Comparison of ENCODE assay signal across 8 cellular contexts in the genomic region with DNA sequence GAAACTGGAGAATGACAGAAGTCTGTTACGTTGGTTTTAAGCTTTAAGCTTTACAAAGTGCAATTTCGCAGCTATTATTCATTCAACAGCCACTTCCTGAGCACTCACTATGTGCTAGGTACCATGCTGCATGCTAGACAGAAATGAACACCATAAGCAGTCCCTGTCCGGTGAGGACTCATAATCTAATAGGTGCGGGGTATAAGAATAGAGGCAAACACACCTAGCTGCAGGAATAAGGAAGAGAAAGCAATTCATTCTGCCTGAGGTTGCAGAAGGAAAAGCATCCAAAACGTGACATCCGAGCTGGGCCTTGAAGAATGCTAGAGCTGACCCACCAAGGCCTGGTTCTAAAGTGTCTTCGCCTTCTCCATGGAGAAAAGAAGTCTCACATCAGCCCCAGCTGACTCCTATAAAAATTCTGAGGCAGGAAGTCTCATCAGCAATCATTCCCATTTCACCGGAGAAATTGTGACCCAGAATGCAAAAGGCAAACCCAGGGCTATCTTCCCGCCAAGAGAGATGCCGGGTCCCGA. TPM values are rescaled to one million over a fixed set of nuclear protein-coding genes. Genes with fewer than 3 reads are reported as not detected.
DNase-seq lines count a peak whose midpoint lies in the region; ATAC-seq, FAIRE-seq and TF ChIP-seq lines count a peak whose summit lies in the region.

No MANE protein-coding gene starts in this region.

- H3K4me3 ChIP-seq in bronchial epithelial cell (ENCODE audit: low read depth, low read length) (peak overlapping the region; percentile 78), mucosa of descending colon (peak overlapping the region; percentile 71)

- no peaks in the 10 kb centered on the region for H3K27me3 ChIP-seq in bronchial epithelial cell (ENCODE audit: control insufficient read depth, insufficient read depth, low read length)

- peaks cover 32% of the 10 kb centered on the region for H3K4me1 ChIP-seq in mucosa of descending colon (ENCODE audit: low read depth)

- DNase-seq in Caki2 (ENCODE audit: low read depth): peak; percentile 12
- peak; percentile 14 for DNase-seq in LHCN-M2 (ENCODE audit: low read depth)
- peak; percentile 24 for DNase-seq in bronchial epithelial cell (ENCODE audit: low read depth)
- DNase-seq in mucosa of descending colon: no peak
- no peak for DNase-seq in GM19239 (ENCODE audit: insufficient read length, low spot score)
- DNase-seq in NCI-H1436 treated with DMSO at 0.1 percent for 48 hours (lab: John Stamatoyannopoulos, UW): no peak
- DNase-seq in NCI-H1930 (lab: John Stamatoyannopoulos, UW): no peak
- no peak for DNase-seq in COR-L47 (lab: John Stamatoyannopoulos, UW)

- H3K9me3 ChIP-seq in mucosa of descending colon: no peaks in the 10 kb centered on the region

- in situ Hi-C loops in Caki2 (cut with HindIII; ENCODE audit: low pct_unique_long_range_greater_than_20kb, low sequenced_read_pairs): no loop called here

- H3K36me3 ChIP-seq in bronchial epithelial cell (ENCODE audit: control insufficient read depth, insufficient read depth, low read length): no peaks in the 10 kb centered on the region
- no peaks in the 10 kb centered on the region for H3K36me3 ChIP-seq in mucosa of descending colon (ENCODE audit: low read depth)

- ATAC-seq in mucosa of descending colon: peak; percentile 1

- FAIRE-seq in bronchial epithelial cell (lab: Jason Lieb, UNC) (no peak), GM19239 (lab: Jason Lieb, UNC) (no peak)

- TF ChIP-seq CTCF in bronchial epithelial cell (IDR thresholded peaks at IDR 0.05; ENCODE audit: insufficient read depth, low read length, severe bottlenecking) (no peak), mucosa of descending colon (IDR thresholded peaks at IDR 0.05) (no peak)

- intact Hi-C loops in mucosa of descending colon (cut with DNase I, micrococcal nuclease): loop anchor here in 1 of 2 donors (5.0 kb wide), 1 partner anchor 57 kb away; the partner anchor contains the start of genes CDC26 and PRPF4

RNA-seq across cellular contexts. Expression of gene FKBP15, which starts 0.5 kb away (rescaled TPM):
- 5.3 and 7.7 TPM in 2 replicates for total RNA-seq in Caki2 (2014; rRNA removed; shearing (Covaris generic); ENCODE audit: low replicate concordance)
- total RNA-seq in LHCN-M2 (2014; rRNA removed) (24.9 and 28.5 TPM in 2 replicates), bronchial epithelial cell (11.1 and 12.9 TPM in 2 replicates), mucosa of descending colon (10 to 100 TPM; 26.6 to 30.9 (median 26.8) TPM)
- 18.9 TPM for polyA plus RNA-seq in LHCN-M2 (2012)

RNA-seq across cellular contexts. Expression of gene SLC31A1, which starts 0.8 kb away (rescaled TPM):
- 9.4 and 13.3 TPM in 2 replicates for total RNA-seq in Caki2 (2014; rRNA removed; shearing (Covaris generic); ENCODE audit: low replicate concordance)
- total RNA-seq in LHCN-M2 (2014; rRNA removed) (15.1 and 15.8 TPM in 2 replicates), bronchial epithelial cell (29.7 and 50.1 TPM in 2 replicates), mucosa of descending colon (10 to 100 TPM; 26.5 to 63.7 (median 34.7) TPM)
- polyA plus RNA-seq in LHCN-M2 (2012): 15.7 TPM

RNA-seq across cellular contexts. Expression of gene CDC26, which starts 54.8 kb away (rescaled TPM):
- 31.2 and 68.7 TPM in 2 replicates for total RNA-seq in Caki2 (2014; rRNA removed; shearing (Covaris generic); ENCODE audit: low replicate concordance)
- total RNA-seq in LHCN-M2 (2014; rRNA removed) (25.0 and 39.7 TPM in 2 replicates), bronchial epithelial cell (24.7 and 30.6 TPM in 2 replicates), mucosa of descending colon (10 to 100 TPM; 19.3 to 45.8 (median 25.9) TPM)
- polyA plus RNA-seq in LHCN-M2 (2012): 43.0 TPM

RNA-seq across cellular contexts. Expression of gene PRPF4, which starts 54.9 kb away (rescaled TPM):
- total RNA-seq in Caki2 (2014; rRNA removed; shearing (Covaris generic); ENCODE audit: low replicate concordance): 44.6 and 56.1 TPM in 2 replicates
- total RNA-seq in LHCN-M2 (2014; rRNA removed) (49.3 and 51.0 TPM in 2 replicates), bronchial epithelial cell (34.7 and 45.3 TPM in 2 replicates), mucosa of descending colon (10 to 100 TPM; 13.2 to 18.4 (median 15.8) TPM)
- polyA plus RNA-seq in LHCN-M2 (2012): 19.9 TPM

Comparison
In these comparisons a context has a peak if more than half of its experiments do, and no peak if none do; other contexts are left out.
1. DNase-seq: peak in Caki2 (single experiment), LHCN-M2 (single experiment) and bronchial epithelial cell (single experiment); none in mucosa of descending colon (0 of 3), GM19239 (single experiment), NCI-H1436 treated with DMSO at 0.1 percent for 48 hours (single experiment), NCI-H1930 (0 of 2) and COR-L47 (single experiment).